Comparison of ENCODE assay signal across 14 cellular contexts in the genomic region with DNA sequence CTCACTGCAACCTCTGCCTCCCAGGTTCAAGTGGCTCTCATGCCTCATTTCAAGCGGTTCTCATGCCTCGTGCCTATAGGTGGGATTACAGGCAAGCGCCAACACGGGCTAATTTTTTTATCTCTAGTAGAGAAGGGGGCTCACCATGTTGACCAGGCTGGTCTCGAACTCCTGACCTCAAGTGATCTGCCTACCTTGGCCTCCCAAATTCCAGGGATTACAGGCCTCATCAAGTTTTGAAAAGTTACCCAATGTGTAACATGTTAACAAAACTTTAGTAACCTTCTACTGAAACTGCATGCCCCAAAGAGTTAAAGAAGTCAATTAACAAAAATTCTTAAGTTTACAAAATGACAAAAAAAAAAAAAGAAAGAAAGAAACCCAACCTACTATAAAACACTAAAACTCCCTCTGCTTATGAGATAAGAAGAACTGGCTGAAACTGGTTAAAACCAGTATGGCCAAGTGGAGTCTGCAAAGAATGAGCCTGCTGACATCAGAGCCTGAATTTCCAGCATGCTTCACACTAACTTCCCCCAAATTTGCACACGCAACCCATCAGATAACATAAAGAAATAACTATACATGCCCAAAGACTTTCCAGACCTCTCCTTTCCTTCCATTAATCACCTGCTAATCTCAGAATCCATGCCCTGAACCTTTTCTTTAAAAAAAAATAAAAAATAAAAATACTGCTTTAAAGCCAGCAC. TPM values are rescaled to one million over a fixed set of nuclear protein-coding genes. Genes with fewer than 3 reads are reported as not detected.
DNase-seq lines count a peak whose midpoint lies in the region; ATAC-seq and TF ChIP-seq lines count a peak whose summit lies in the region.
"Had no signal": no experiment of that assay in that cellular context is flagged by ENCODE, and none has a peak within 500 bp of the region (broad histone marks: within the 10 kb centered on the region; RNA-seq: fewer than 3 reads in every experiment).

No MANE protein-coding gene starts in this region.

- POLR2A ChIA-PET in CD4-positive, alpha-beta memory T cell (lab: Charles Lee; ENCODE audit: partially characterized antibody) = interaction anchor here (1.8 kb wide), 1 partner anchor 25 kb away, joined by 5 read pairs; a partner anchor contains a TSS
- POLR2A ChIA-PET in naive thymus-derived CD4-positive, alpha-beta T cell (lab: Charles Lee) = interaction anchor here (1.1 kb wide), 1 partner anchor 105 kb away, joined by 3 read pairs; a partner anchor contains a TSS

- H3K27me3 Mint-ChIP-seq in CD4-positive, alpha-beta memory T cell = no peaks in the 10 kb centered on the region
- H3K27me3 Mint-ChIP-seq in central memory CD8-positive, alpha-beta T cell = no peaks in the 10 kb centered on the region
- no peaks in the 10 kb centered on the region for H3K27me3 Mint-ChIP-seq in naive thymus-derived CD4-positive, alpha-beta T cell
- H3K27me3 Mint-ChIP-seq in glutamatergic neuron (ENCODE audit: unreplicated experiment) = peaks cover 2% of the 10 kb centered on the region
- H3K27me3 Mint-ChIP-seq: activated naive CD4-positive, alpha-beta T cell treated with anti-CD3 and anti-CD28 coated beads, Interleukin-2, amount 10 ng/mL, durations not matched to agents 7 days and 5 days; stimulated activated naive B cell treated with anti-CD40 and anti-IgM and Interleukin-4, amounts not matched to agents 10 μg/mL and 1 μg/mL and 100 μg/mL, for 72 hours had no signal

- CTCF ChIA-PET in CD4-positive, alpha-beta memory T cell (lab: Charles Lee; ENCODE audit: partially characterized antibody) = interaction anchor here (1.1 to 1.3 kb wide), 2 partner anchors 13 to 179 kb away, joined by 3 to 6 read pairs; no protein-coding TSS in a partner anchor
- CTCF ChIA-PET in naive thymus-derived CD4-positive, alpha-beta T cell (lab: Charles Lee) = no interaction called here

- no peak overlapping the region for H3K27ac ChIP-seq in CD4-positive, alpha-beta memory T cell (ENCODE audit: low read depth, low read length)
- H3K27ac ChIP-seq in naive thymus-derived CD4-positive, alpha-beta T cell (ENCODE audit: low read depth, low read length) = no peak overlapping the region
- no peak overlapping the region for H3K27ac ChIP-seq in vagina
- H3K27ac ChIP-seq: BLaER1, esophagus squamous epithelium had no signal

- no peak for TF ChIP-seq POLR2A in vagina (IDR thresholded peaks at IDR 0.05)

- TF ChIP-seq CTCF in glutamatergic neuron (IDR thresholded peaks at IDR 0.05; ENCODE audit: partially characterized antibody, unreplicated experiment) (no peak), vagina (IDR thresholded peaks at IDR 0.05) (no peak)

- peaks cover 26 to 44% (median 34%) of the 10 kb centered on the region in 4 donors for H3K4me1 Mint-ChIP-seq in CD4-positive, alpha-beta memory T cell
- peaks cover 28% of the 10 kb centered on the region for H3K4me1 Mint-ChIP-seq in central memory CD8-positive, alpha-beta T cell
- peaks cover 8 to 51% (median 42%) of the 10 kb centered on the region in 7 donors for H3K4me1 Mint-ChIP-seq in naive thymus-derived CD4-positive, alpha-beta T cell
- H3K4me1 Mint-ChIP-seq in glutamatergic neuron (ENCODE audit: low read depth, unreplicated experiment) = no peaks in the 10 kb centered on the region

- peak overlapping the region; percentile 4 to 86 (median 62) for H3K27ac Mint-ChIP-seq in CD4-positive, alpha-beta memory T cell
- peak overlapping the region; percentile 83 for H3K27ac Mint-ChIP-seq in central memory CD8-positive, alpha-beta T cell (ENCODE audit: low read depth)
- H3K27ac Mint-ChIP-seq in naive thymus-derived CD4-positive, alpha-beta T cell = peak overlapping the region; percentile 36 to 87 (median 64)
- H3K27ac Mint-ChIP-seq in glutamatergic neuron (ENCODE audit: unreplicated experiment) = no peak overlapping the region
- H3K27ac Mint-ChIP-seq: activated naive CD4-positive, alpha-beta T cell treated with anti-CD3 and anti-CD28 coated beads, Interleukin-2, amount 10 ng/mL, durations not matched to agents 7 days and 5 days; stimulated activated naive B cell treated with anti-CD40 and anti-IgM and Interleukin-4, amounts not matched to agents 10 μg/mL and 1 μg/mL and 100 μg/mL, for 72 hours had no signal

- in situ Hi-C loops in KBM-7 (cut with MboI; ENCODE audit: low pct_unique_long_range_greater_than_20kb, low sequenced_read_pairs) = no loop called here

- H3K36me3 ChIP-seq in CD4-positive, alpha-beta memory T cell (ENCODE audit: insufficient read depth, low read length) = peaks cover 25% of the 10 kb centered on the region
- H3K36me3 ChIP-seq in naive thymus-derived CD4-positive, alpha-beta T cell (ENCODE audit: control insufficient read depth in 2 of 3, insufficient read depth in 3 of 3, low read length in 3 of 3) = peaks cover 0 to 47% (median 8%) of the 10 kb centered on the region in 3 experiments
- peaks cover 0 to 50% of the 10 kb centered on the region in 2 donors for H3K36me3 ChIP-seq in vagina

- peaks cover 0 to 2% (median 0%) of the 10 kb centered on the region in 8 donors for H3K9me3 Mint-ChIP-seq in CD4-positive, alpha-beta memory T cell
- H3K9me3 Mint-ChIP-seq in central memory CD8-positive, alpha-beta T cell = no peaks in the 10 kb centered on the region
- no peaks in the 10 kb centered on the region for H3K9me3 Mint-ChIP-seq in naive thymus-derived CD4-positive, alpha-beta T cell
- H3K9me3 Mint-ChIP-seq in glutamatergic neuron (ENCODE audit: unreplicated experiment) = no peaks in the 10 kb centered on the region
- H3K9me3 Mint-ChIP-seq: activated naive CD4-positive, alpha-beta T cell treated with anti-CD3 and anti-CD28 coated beads, Interleukin-2, amount 10 ng/mL, durations not matched to agents 7 days and 5 days; stimulated activated naive B cell treated with anti-CD40 and anti-IgM and Interleukin-4, amounts not matched to agents 10 μg/mL and 1 μg/mL and 100 μg/mL, for 72 hours had no signal

- H3K4me1 ChIP-seq in CD4-positive, alpha-beta memory T cell (ENCODE audit: insufficient read depth, low read length) = peaks cover 27% of the 10 kb centered on the region
- peaks cover 0 to 5% of the 10 kb centered on the region in 2 donors for H3K4me1 ChIP-seq in naive thymus-derived CD4-positive, alpha-beta T cell (ENCODE audit: control insufficient read depth in 2 of 2, insufficient read depth in 2 of 2, low read length in 2 of 2)
- no peaks in the 10 kb centered on the region for H3K4me1 ChIP-seq in vagina
- H3K4me1 ChIP-seq: BLaER1, esophagus squamous epithelium had no signal

- H3K36me3 Mint-ChIP-seq in CD4-positive, alpha-beta memory T cell = peaks cover 57 to 61% of the 10 kb centered on the region in 2 donors
- peaks cover 43% of the 10 kb centered on the region for H3K36me3 Mint-ChIP-seq in central memory CD8-positive, alpha-beta T cell (ENCODE audit: insufficient read depth)
- peaks cover 15 to 51% (median 24%) of the 10 kb centered on the region in 5 donors for H3K36me3 Mint-ChIP-seq in naive thymus-derived CD4-positive, alpha-beta T cell
- no peaks in the 10 kb centered on the region for H3K36me3 Mint-ChIP-seq in glutamatergic neuron (ENCODE audit: unreplicated experiment)

- no peaks in the 10 kb centered on the region for H3K27me3 ChIP-seq in CD4-positive, alpha-beta memory T cell (ENCODE audit: insufficient read depth, low read length)
- no peaks in the 10 kb centered on the region for H3K27me3 ChIP-seq in naive thymus-derived CD4-positive, alpha-beta T cell (ENCODE audit: control insufficient read depth in 2 of 2, insufficient read depth in 2 of 2, low read length in 2 of 2)
- no peaks in the 10 kb centered on the region for H3K27me3 ChIP-seq in vagina
- H3K27me3 ChIP-seq: BLaER1, esophagus squamous epithelium had no signal

- no peak overlapping the region for H3K4me3 ChIP-seq in CD4-positive, alpha-beta memory T cell (ENCODE audit: low read length in 2 of 2)
- no peak overlapping the region for H3K4me3 ChIP-seq in naive thymus-derived CD4-positive, alpha-beta T cell (ENCODE audit: low read length)
- no peak overlapping the region for H3K4me3 ChIP-seq in vagina
- H3K4me3 ChIP-seq: BLaER1, esophagus squamous epithelium had no signal

- DNase-seq in CD4-positive, alpha-beta memory T cell = peak in 1 of 5 donors; percentile 38
- DNase-seq in KBM-7 = peak; percentile 15
- DNase-seq in central memory CD8-positive, alpha-beta T cell (ENCODE audit: low spot score in 2 of 2) = no peak
- DNase-seq in naive thymus-derived CD4-positive, alpha-beta T cell = peak in 3 of 9 donors; percentile 21 to 27 (median 24)
- no peak for DNase-seq in glutamatergic neuron
- DNase-seq in GF-D8 (lab: John Stamatoyannopoulos, UW) = no peak
- no peak for DNase-seq in NCI-H526 treated with DMSO at 0.1 percent for 48 hours (lab: John Stamatoyannopoulos, UW)
- no peak for DNase-seq in vagina (ENCODE audit: extremely low spot score in 2 of 2)
- DNase-seq: activated CD4-positive, alpha-beta T cell treated with anti-CD3 and anti-CD28 coated beads for 4 hours; activated naive CD4-positive, alpha-beta T cell treated with anti-CD3 and anti-CD28 coated beads, Interleukin-2, amount 10 ng/mL, durations not matched to agents 7 days and 5 days; esophagus squamous epithelium; retina; stimulated activated naive B cell treated with anti-CD40 and anti-IgM and Interleukin-4, amounts not matched to agents 10 μg/mL and 1 μg/mL and 100 μg/mL, for 72 hours had no signal

- peak overlapping the region in 1 of 8 donors; percentile 40 for H3K4me3 Mint-ChIP-seq in CD4-positive, alpha-beta memory T cell
- no peak overlapping the region for H3K4me3 Mint-ChIP-seq in central memory CD8-positive, alpha-beta T cell
- H3K4me3 Mint-ChIP-seq in naive thymus-derived CD4-positive, alpha-beta T cell = peak overlapping the region in 6 of 10 donors; percentile 10 to 57 (median 36)
- H3K4me3 Mint-ChIP-seq in glutamatergic neuron (ENCODE audit: unreplicated experiment) = no peak overlapping the region
- H3K4me3 Mint-ChIP-seq: activated naive CD4-positive, alpha-beta T cell treated with anti-CD3 and anti-CD28 coated beads, Interleukin-2, amount 10 ng/mL, durations not matched to agents 7 days and 5 days; stimulated activated naive B cell treated with anti-CD40 and anti-IgM and Interleukin-4, amounts not matched to agents 10 μg/mL and 1 μg/mL and 100 μg/mL, for 72 hours had no signal

- H3K9me3 ChIP-seq in CD4-positive, alpha-beta memory T cell (ENCODE audit: control insufficient read depth in 1 of 2, low read length in 2 of 2) = no peaks in the 10 kb centered on the region
- no peaks in the 10 kb centered on the region for H3K9me3 ChIP-seq in naive thymus-derived CD4-positive, alpha-beta T cell (ENCODE audit: control insufficient read depth in 2 of 3, low read length in 3 of 3)
- no peaks in the 10 kb centered on the region for H3K9me3 ChIP-seq in vagina
- H3K9me3 ChIP-seq: BLaER1, esophagus squamous epithelium had no signal

- intact Hi-C loops in CD4-positive, alpha-beta memory T cell (cut with micrococcal nuclease) = no loop called here
- intact Hi-C loops in naive thymus-derived CD4-positive, alpha-beta T cell (cut with micrococcal nuclease) = loop anchor here in 1 of 2 donors (2.0 kb wide), 2 partner anchors 14 to 24 kb away; no protein-coding TSS in a partner anchor
- intact Hi-C loops in vagina (cut with DNase I) = no loop called here

- no peak for ATAC-seq in central memory CD8-positive, alpha-beta T cell (replicated peaks; ENCODE audit: extremely low read depth, poor library complexity, severe bottlenecking)
- no peak for ATAC-seq in naive thymus-derived CD4-positive, alpha-beta T cell
- ATAC-seq: stimulated activated naive B cell treated with anti-CD40 and anti-IgM and Interleukin-4, amounts not matched to agents 10 μg/mL and 1 μg/mL and 100 μg/mL, for 72 hours had no signal

RNA-seq across cellular contexts. Expression of a gene that starts 25.5 kb away (rescaled TPM):
- 10 to 100 TPM; 17.2 to 19.9 TPM for total RNA-seq in CD4-positive, alpha-beta memory T cell
- polyA plus RNA-seq in CD4-positive, alpha-beta memory T cell = 10 to 100 TPM; 41.9 to 45.3 TPM
- 10 to 100 TPM in 4 of 5 experiments, 1 to 10 TPM in 1; 9.8 to 62.5 (median 16.9) TPM for total RNA-seq in naive thymus-derived CD4-positive, alpha-beta T cell
- 10 to 100 TPM; 46.2 to 48.2 TPM for polyA plus RNA-seq in naive thymus-derived CD4-positive, alpha-beta T cell
- 28.7 TPM for total RNA-seq in glutamatergic neuron (ENCODE audit: unreplicated experiment)
- 25.3 TPM for total RNA-seq in vagina

Comparison
In these comparisons a context has a peak if more than half of its experiments do, and no peak if none do; other contexts are left out.
1. H3K4me3 Mint-ChIP-seq: peak in naive thymus-derived CD4-positive, alpha-beta T cell (6 of 10); none in central memory CD8-positive, alpha-beta T cell (single experiment) and glutamatergic neuron (single experiment).